Comparison of ENCODE assay signal across 19 cellular contexts in the genomic region with DNA sequence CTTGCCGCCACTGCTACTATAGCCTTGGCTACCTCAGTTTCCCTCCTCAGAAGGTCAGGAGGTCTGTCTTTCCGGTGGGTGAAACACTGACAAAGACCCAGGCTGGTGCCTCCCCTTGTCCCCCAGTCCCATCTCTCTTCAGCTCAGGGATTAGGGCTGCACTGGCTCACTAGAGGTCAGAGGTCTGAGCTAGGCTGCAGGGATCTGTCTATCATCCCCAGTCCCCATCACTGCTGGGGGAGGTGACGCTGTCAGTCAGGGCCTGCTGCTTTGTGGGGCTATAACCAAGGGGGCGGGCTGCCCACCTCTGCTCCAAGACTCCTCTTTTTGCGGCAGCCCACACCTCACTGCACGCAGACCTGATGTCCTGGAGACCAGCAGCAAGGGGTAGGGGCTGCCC. TPM values are rescaled to one million over a fixed set of nuclear protein-coding genes. Genes with fewer than 3 reads are reported as not detected.
DNase-seq lines count a peak whose midpoint lies in the region; ATAC-seq and TF ChIP-seq lines count a peak whose summit lies in the region.
"Had no signal": no experiment of that assay in that cellular context is flagged by ENCODE, and none has a peak within 500 bp of the region (broad histone marks: within the 10 kb centered on the region; RNA-seq: fewer than 3 reads in every experiment).

No MANE protein-coding gene starts in this region.

- H2BK5ac ChIP-seq in mesendoderm (ENCODE audit: low read length), result no peak overlapping the region

- H4K20me1 ChIP-seq in OCI-LY7 (ENCODE audit: insufficient read depth, low read length), result no peaks in the 10 kb centered on the region

- peak overlapping the region; percentile 63 for H3K56ac ChIP-seq in mesendoderm (ENCODE audit: low read length)

- H3K4me2 ChIP-seq in mesendoderm (ENCODE audit: low read length) (no peak overlapping the region), OCI-LY7 (ENCODE audit: low read length) (no peak overlapping the region)
- H3K4me2 ChIP-seq: hepatocyte had no signal

- H2AFZ ChIP-seq in OCI-LY7 (ENCODE audit: low read length), result no peak overlapping the region
- H2AFZ ChIP-seq: hepatocyte had no signal

- TF ChIP-seq CTCF in RWPE2 (IDR thresholded peaks at IDR 0.05; ENCODE audit: poor library complexity, severe bottlenecking), result no peak
- no peak for TF ChIP-seq CTCF in suprapubic skin (IDR thresholded peaks at IDR 0.05)
- TF ChIP-seq CTCF in OCI-LY7 (conservative IDR thresholded peaks at IDR 0.05; ENCODE audit: low read length), result no peak

- H2AK5ac ChIP-seq in mesendoderm (ENCODE audit: low read length), result no peak overlapping the region

- peaks cover 39% of the 10 kb centered on the region for H3K79me1 ChIP-seq in mesendoderm (ENCODE audit: low read length)

- H3K9me3 ChIP-seq in RWPE2 (ENCODE audit: severe bottlenecking) (no peaks in the 10 kb centered on the region), duodenal mucosa (ENCODE audit: control insufficient read depth in 1 of 2, low read length in 2 of 2) (no peaks in the 10 kb centered on the region), suprapubic skin (no peaks in the 10 kb centered on the region), OCI-LY7 (ENCODE audit: low read length) (no peaks in the 10 kb centered on the region)
- H3K9me3 ChIP-seq: transverse colon had no signal

- CTCF ChIA-PET in OCI-LY7 (lab: Charles Lee; ENCODE audit: unreplicated experiment), result interaction anchor here (0.6 kb wide), 1 partner anchor 19 kb away, joined by 3 read pairs; no protein-coding TSS in a partner anchor

- H3K4me1 ChIP-seq in RWPE2 (ENCODE audit: insufficient read depth, poor library complexity, severe bottlenecking) (peaks cover 72% of the 10 kb centered on the region), duodenal mucosa (ENCODE audit: control insufficient read depth in 1 of 2, insufficient read depth in 2 of 2, low read length in 2 of 2) (peaks cover 95 to 96% of the 10 kb centered on the region in 2 donors), mesendoderm (ENCODE audit: control insufficient read depth, low read depth, low read length) (peaks cover 31% of the 10 kb centered on the region), suprapubic skin (peaks cover 97% of the 10 kb centered on the region), OCI-LY7 (ENCODE audit: insufficient read depth, low read length, poor library complexity, severe bottlenecking) (no peaks in the 10 kb centered on the region)

- H2BK15ac ChIP-seq in mesendoderm (replicated peaks; ENCODE audit: low read depth), result no peak overlapping the region

- no peak overlapping the region for H3K4ac ChIP-seq in mesendoderm (ENCODE audit: low read depth, low read length)

- H4K8ac ChIP-seq in mesendoderm (ENCODE audit: low read depth, low read length), result no peak overlapping the region

- no peaks in the 10 kb centered on the region for H3K27me3 ChIP-seq in RWPE2 (ENCODE audit: insufficient read depth, poor library complexity, severe bottlenecking)
- H3K27me3 ChIP-seq in duodenal mucosa (ENCODE audit: control insufficient read depth in 1 of 2, insufficient read depth in 2 of 2, low read length in 2 of 2), result no peaks in the 10 kb centered on the region
- H3K27me3 ChIP-seq in mesendoderm (ENCODE audit: insufficient read depth, low read length, poor library complexity), result no peaks in the 10 kb centered on the region
- no peaks in the 10 kb centered on the region for H3K27me3 ChIP-seq in suprapubic skin
- H3K27me3 ChIP-seq: hepatocyte, transverse colon had no signal

- POLR2A ChIA-PET in OCI-LY7 (lab: Charles Lee), result no interaction called here

- H3K9me2 ChIP-seq in OCI-LY7 (ENCODE audit: insufficient read depth, low read length), result no peaks in the 10 kb centered on the region

- BruUV-seq in OCI-LY7 (replicated peaks; lab: Mats Ljungman, UMichigan), result no TSS peak

- no peak for ATAC-seq in RWPE2 (ENCODE audit: low read depth)
- ATAC-seq: stimulated activated effector memory CD8-positive, alpha-beta T cell treated with anti-CD3 and anti-CD28 coated beads, Interleukin-12 subunit alpha, Interleukin-12 subunit beta, amount 100 ng/mL, for 72 hours had no signal

- H3K23ac ChIP-seq in mesendoderm (ENCODE audit: low read length), result no peak overlapping the region

- peak overlapping the region; percentile 97 for H3K27ac ChIP-seq in RWPE2 (ENCODE audit: poor library complexity, severe bottlenecking)
- H3K27ac ChIP-seq in duodenal mucosa (ENCODE audit: low read depth, low read length), result peak overlapping the region; percentile 46
- H3K27ac ChIP-seq in mesendoderm (ENCODE audit: low read depth, low read length), result no peak overlapping the region
- peak overlapping the region; percentile 74 for H3K27ac ChIP-seq in suprapubic skin
- H3K27ac ChIP-seq in OCI-LY7 (ENCODE audit: low read depth, low read length, poor library complexity, severe bottlenecking), result no peak overlapping the region
- H3K27ac ChIP-seq: hepatocyte had no signal

- H3K36me3 ChIP-seq in RWPE2 (ENCODE audit: low read depth) (peaks cover 89% of the 10 kb centered on the region), duodenal mucosa (ENCODE audit: control insufficient read depth in 1 of 2, insufficient read depth in 2 of 2, low read length in 2 of 2) (peaks cover 0 to 3% of the 10 kb centered on the region in 2 donors), mesendoderm (ENCODE audit: control insufficient read depth, insufficient read depth, low read length) (no peaks in the 10 kb centered on the region), suprapubic skin (peaks cover 4% of the 10 kb centered on the region), OCI-LY7 (ENCODE audit: insufficient read depth, low read length) (no peaks in the 10 kb centered on the region)
- H3K36me3 ChIP-seq: transverse colon had no signal

- H4K5ac ChIP-seq in mesendoderm (ENCODE audit: low read length), result no peak overlapping the region

- intact Hi-C loops in OCI-LY7 (cut with micrococcal nuclease; ENCODE audit: unreplicated experiment), result no loop called here

- H3K4me3 ChIP-seq in RWPE2 (ENCODE audit: severe bottlenecking) (no peak overlapping the region), duodenal mucosa (ENCODE audit: low read depth in 1 of 2, low read length in 2 of 2) (no peak overlapping the region), mesendoderm (ENCODE audit: low read length) (no peak overlapping the region), suprapubic skin (no peak overlapping the region), OCI-LY7 (ENCODE audit: low read depth, low read length, poor library complexity, severe bottlenecking) (no peak overlapping the region)
- H3K4me3 ChIP-seq: hepatocyte, transverse colon had no signal

- no peak overlapping the region for H2BK120ac ChIP-seq in mesendoderm (ENCODE audit: low read depth, low read length)

- no peak for DNase-seq in RWPE2 (ENCODE audit: low spot score)
- DNase-seq in mesendoderm, result no peak
- no peak for DNase-seq in suprapubic skin (ENCODE audit: low spot score in 2 of 2)
- no peak for DNase-seq in OCI-LY7 (ENCODE audit: low spot score)
- no peak for DNase-seq in globus pallidus (ENCODE audit: low spot score)
- DNase-seq in inferior parietal cortex (ENCODE audit: extremely low spot score), result no peak
- DNase-seq: activated CD4-positive, alpha-beta T cell treated with anti-CD3 and anti-CD28 coated beads, Interleukin-2, amount 10 ng/mL, durations not matched to agents 7 days and 5 days; activated CD8-positive, alpha-beta memory T cell treated with anti-CD3 and anti-CD28 coated beads, Interleukin-2, amount 50 U/mL, for 48 hours; activated effector memory CD4-positive, alpha-beta T cell treated with Interleukin-2 at 50 U/mL for 16 hours; effector CD8-positive, alpha-beta T cell; NCI-H1417 treated with DMSO at 0.1 percent for 48 hours; NCI-H524 treated with DMSO at 0.1 percent for 48 hours; SIG-M5; transverse colon had no signal

- H3K9ac ChIP-seq in duodenal mucosa (ENCODE audit: low read depth in 1 of 2, low read length in 2 of 2), result peak overlapping the region in 1 of 2 donors; percentile 40
- H3K9ac ChIP-seq in mesendoderm (ENCODE audit: low read length), result no peak overlapping the region

- no peak for TF ChIP-seq EP300 in suprapubic skin (IDR thresholded peaks at IDR 0.05)

- no CpG with 5 or more reads among the region's 6 CpGs for WGBS in mesendoderm (ENCODE audit: extremely low coverage, insufficient coverage, low lambda C conversion rate)
- 83% methylated on average over 4 of the region's 6 CpGs for WGBS in suprapubic skin

- H3K18ac ChIP-seq in mesendoderm (ENCODE audit: low read length), result no peak overlapping the region

- no peak for TF ChIP-seq POLR2A in suprapubic skin (IDR thresholded peaks at IDR 0.05)

- peaks cover 20% of the 10 kb centered on the region for H3K79me2 ChIP-seq in mesendoderm (ENCODE audit: control insufficient read depth, insufficient read depth, low read length)
- H3K79me2 ChIP-seq in OCI-LY7 (ENCODE audit: insufficient read depth, low read depth, low read length), result no peaks in the 10 kb centered on the region

RNA-seq across cellular contexts. Expression of a gene that starts 13.7 kb away (rescaled TPM):
- polyA plus RNA-seq in mesendoderm (2013, experiment 1 of 2), result 24.7 TPM
- polyA plus RNA-seq in mesendoderm (2013, experiment 2 of 2), result 23.0 TPM
- total RNA-seq in suprapubic skin (100 to 1,000 TPM; 123 to 188 (median 130) TPM), OCI-LY7 (2022) (0.18 and 0.84 TPM in 2 replicates)
- total RNA-seq in OCI-LY7 (2014; rRNA removed; shearing (Covaris generic)), result 0.28 TPM in 1 of 2 replicates, not detected in the other
- total RNA-seq: activated CD4-positive, alpha-beta T cell treated with anti-CD3 and anti-CD28 coated beads, Interleukin-2, amount 10 ng/mL, durations not matched to agents 7 days and 5 days had no signal

RNA-seq across cellular contexts. Expression of a gene that starts 22.6 kb away (rescaled TPM):
- 0.04 TPM for polyA plus RNA-seq in mesendoderm (2013, experiment 1 of 2)
- 0.01 TPM for polyA plus RNA-seq in mesendoderm (2013, experiment 2 of 2)
- total RNA-seq in suprapubic skin, result under 1 TPM in 1 of 4 donors, not detected in 3; 0.64 TPM
- not detected in 2 replicates for total RNA-seq in OCI-LY7 (2014; rRNA removed; shearing (Covaris generic))
- not detected in 2 replicates for total RNA-seq in OCI-LY7 (2022)
- total RNA-seq: activated CD4-positive, alpha-beta T cell treated with anti-CD3 and anti-CD28 coated beads, Interleukin-2, amount 10 ng/mL, durations not matched to agents 7 days and 5 days; H4; hepatocyte; T-helper 1 cell treated with Interleukin-12 subunit alpha and Interleukin-12 subunit beta and Interleukin-4 antibody, amounts not matched to agents 30 ng/mL and 1 ng/mL, for 36 hours; transverse colon had no signal
- polyA plus RNA-seq: hepatocyte had no signal

RNA-seq across cellular contexts. Expression of a gene that starts 36.3 kb away (rescaled TPM):
- 0.48 TPM for polyA plus RNA-seq in mesendoderm (2013, experiment 1 of 2)
- polyA plus RNA-seq in mesendoderm (2013, experiment 2 of 2), result 0.42 TPM
- total RNA-seq in suprapubic skin, result 1 to 10 TPM in 2 of 4 donors, under 1 TPM in 2; 0.25 to 2.2 (median 1.00) TPM
- not detected in 2 replicates for total RNA-seq in OCI-LY7 (2014; rRNA removed; shearing (Covaris generic))
- not detected in 2 replicates for total RNA-seq in OCI-LY7 (2022)
- total RNA-seq: activated CD4-positive, alpha-beta T cell treated with anti-CD3 and anti-CD28 coated beads, Interleukin-2, amount 10 ng/mL, durations not matched to agents 7 days and 5 days; H4; T-helper 1 cell treated with Interleukin-12 subunit alpha and Interleukin-12 subunit beta and Interleukin-4 antibody, amounts not matched to agents 30 ng/mL and 1 ng/mL, for 36 hours; transverse colon had no signal

Comparison
In these comparisons a context has a peak if more than half of its experiments do, and no peak if none do; other contexts are left out.
1. H3K27ac ChIP-seq: peak in RWPE2 (single experiment), duodenal mucosa (single experiment) and suprapubic skin (single experiment); none in mesendoderm (single experiment) and OCI-LY7 (single experiment).
2. RNA of a gene that starts 13.7 kb away (total RNA-seq): 123 to 188 TPM in suprapubic skin; 0.18 to 0.84 TPM in OCI-LY7; every median in the first group is over 10 times any median in the second.